In the genomic region with DNA sequence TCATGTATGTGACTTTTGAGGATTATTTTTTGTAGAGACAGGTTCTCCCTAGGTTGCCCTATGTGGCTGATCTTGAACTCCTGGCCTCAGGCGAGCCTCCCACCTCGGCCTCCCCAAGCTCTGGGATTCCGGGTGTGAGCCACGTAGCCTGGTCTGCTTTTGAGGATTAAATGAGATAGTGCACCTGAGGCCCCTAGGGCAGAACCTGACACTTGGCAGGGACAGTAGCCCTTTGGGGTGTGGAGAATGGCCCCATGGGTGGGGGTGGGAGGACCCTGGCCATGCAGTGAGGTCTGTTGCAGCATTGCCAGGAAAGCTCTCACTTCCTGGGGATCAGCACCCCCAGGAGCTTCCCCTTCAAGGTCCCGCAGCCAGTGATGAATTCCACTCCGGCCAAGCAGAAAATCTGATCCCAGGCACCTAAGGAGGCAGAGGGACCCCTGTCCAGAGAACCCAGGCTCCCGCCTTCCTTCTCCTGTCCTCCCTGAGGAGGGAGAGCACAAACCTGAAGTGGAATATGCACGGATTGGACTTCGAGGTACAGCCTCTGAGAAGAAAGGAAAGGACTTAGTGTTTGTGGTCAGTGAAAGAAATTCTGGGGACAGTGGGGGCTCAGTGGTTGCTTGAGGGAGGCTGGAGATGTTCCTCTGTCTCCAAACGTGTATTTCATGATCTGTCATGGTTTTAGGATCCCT, we compare ENCODE assay signal across 18 cellular contexts.
DNase-seq lines count a peak whose midpoint lies in the region; ATAC-seq and TF ChIP-seq lines count a peak whose summit lies in the region.
"Had no signal": no experiment of that assay in that cellular context is flagged by ENCODE, and none has a peak within 500 bp of the region (broad histone marks: within the 10 kb centered on the region; RNA-seq: fewer than 3 reads in every experiment).

No MANE protein-coding gene starts in this region.

- H3K79me2 ChIP-seq in hepatocyte (no peaks in the 10 kb centered on the region), PC-3 (ENCODE audit: low read length) (no peaks in the 10 kb centered on the region)

- ATAC-seq in activated B cell treated with CpG ODN at 0.5 μM for 24 hours (ENCODE audit: low read depth), result no peak
- no peak for ATAC-seq in sciatic nerve
- ATAC-seq in PC-3, result no peak
- ATAC-seq in GM18519 (IDR thresholded peaks at IDR 0.05; ENCODE audit: low FRiP score, unreplicated experiment), result no peak
- ATAC-seq: activated naive CD8-positive, alpha-beta T cell treated with anti-CD3 and anti-CD28 coated beads, Interleukin-2, amount 50 U/mL, for 24 hours; activated T-cell treated with anti-CD3 and anti-CD28 coated beads, Interleukin-2, amount 50 U/mL, for 4 hours; right lobe of liver had no signal

- H4K20me1 ChIP-seq in hepatocyte (ENCODE audit: insufficient read depth, poor library complexity, severe bottlenecking) (no peaks in the 10 kb centered on the region), PC-3 (ENCODE audit: low read length) (no peaks in the 10 kb centered on the region)

- no peak overlapping the region for H3K27ac Mint-ChIP-seq in activated B cell treated with CpG ODN at 0.5 μM for 24 hours
- H3K27ac Mint-ChIP-seq: activated naive CD8-positive, alpha-beta T cell treated with anti-CD3 and anti-CD28 coated beads, Interleukin-2, amount 50 U/mL, for 24 hours; CD8-positive, alpha-beta memory T cell had no signal

- H3K9me2 ChIP-seq in hepatocyte (replicated peaks; ENCODE audit: insufficient read depth), result no peaks in the 10 kb centered on the region
- H3K9me2 ChIP-seq in PC-3 (replicated peaks; ENCODE audit: low read length), result no peaks in the 10 kb centered on the region

- 62% methylated on average over 10 of the region's 10 CpGs for whole genome bisulfite sequencing in hepatocyte (ENCODE audit: low lambda C conversion rate, missing lambda C conversion rate)

- H3K4me3 Mint-ChIP-seq in activated B cell treated with CpG ODN at 0.5 μM for 24 hours, result no peak overlapping the region
- H3K4me3 Mint-ChIP-seq: activated naive CD8-positive, alpha-beta T cell treated with anti-CD3 and anti-CD28 coated beads, Interleukin-2, amount 50 U/mL, for 24 hours; activated T-cell treated with anti-CD3 and anti-CD28 coated beads, Interleukin-2, amount 50 U/mL, for 4 hours; CD8-positive, alpha-beta memory T cell had no signal

- H3K36me3 Mint-ChIP-seq in activated B cell treated with CpG ODN at 0.5 μM for 24 hours (ENCODE audit: low read depth), result no peaks in the 10 kb centered on the region
- H3K36me3 Mint-ChIP-seq: CD8-positive, alpha-beta memory T cell had no signal

- H3K4me2 ChIP-seq in hepatocyte (no peak overlapping the region), PC-3 (ENCODE audit: low read length) (no peak overlapping the region)

- no peak overlapping the region for H3K9ac ChIP-seq in PC-3 (ENCODE audit: low read length)

- BruUV-seq in PC-3 (replicated peaks; lab: Mats Ljungman, UMichigan), result no TSS peak

- peaks cover 5% of the 10 kb centered on the region for H3K4me1 ChIP-seq in hepatocyte (ENCODE audit: insufficient read depth)
- no peaks in the 10 kb centered on the region for H3K4me1 ChIP-seq in PC-3 (ENCODE audit: insufficient read depth, low read length)
- H3K4me1 ChIP-seq: right lobe of liver had no signal

- peaks cover 11% of the 10 kb centered on the region for H3K27me3 ChIP-seq in H7 (ENCODE audit: control insufficient read depth, insufficient read depth, low read length)
- peaks cover 21% of the 10 kb centered on the region for H3K27me3 ChIP-seq in hepatocyte
- H3K27me3 ChIP-seq in PC-3 (ENCODE audit: low read length), result peaks cover 64% of the 10 kb centered on the region
- H3K27me3 ChIP-seq: right lobe of liver had no signal

- H3K27ac ChIP-seq in hepatocyte (peak overlapping the region; percentile 1), PC-3 (ENCODE audit: low read length) (no peak overlapping the region)
- H3K27ac ChIP-seq: cardiac muscle cell, right lobe of liver had no signal

- POLR2A ChIA-PET in activated B cell treated with CpG ODN at 0.5 μM for 24 hours (lab: Charles Lee), result no interaction called here
- POLR2A ChIA-PET in PC-3 (lab: Charles Lee; ENCODE audit: unreplicated experiment), result no interaction called here

- CTCF ChIA-PET in activated B cell treated with CpG ODN at 0.5 μM for 24 hours (lab: Charles Lee), result no interaction called here
- CTCF ChIA-PET in PC-3 (lab: Charles Lee), result interaction anchor here (0.5 kb wide), 1 partner anchor 29 kb away, joined by 4 read pairs; no protein-coding TSS in a partner anchor

- H3K9me3 Mint-ChIP-seq in activated B cell treated with CpG ODN at 0.5 μM for 24 hours, result no peaks in the 10 kb centered on the region
- H3K9me3 Mint-ChIP-seq: activated naive CD8-positive, alpha-beta T cell treated with anti-CD3 and anti-CD28 coated beads, Interleukin-2, amount 50 U/mL, for 24 hours; activated T-cell treated with anti-CD3 and anti-CD28 coated beads, Interleukin-2, amount 50 U/mL, for 4 hours; CD8-positive, alpha-beta memory T cell had no signal

- no peaks in the 10 kb centered on the region for H3K4me1 Mint-ChIP-seq in activated B cell treated with CpG ODN at 0.5 μM for 24 hours
- H3K4me1 Mint-ChIP-seq: CD8-positive, alpha-beta memory T cell had no signal

- no peaks in the 10 kb centered on the region for H3F3A ChIP-seq in PC-3 (ENCODE audit: low read length, unreplicated experiment)

- H3K36me3 ChIP-seq in H7 (replicated peaks; ENCODE audit: control insufficient read depth, insufficient read depth, low read length) (no peaks in the 10 kb centered on the region), hepatocyte (replicated peaks; ENCODE audit: insufficient read depth, low read depth) (no peaks in the 10 kb centered on the region), PC-3 (ENCODE audit: low read depth, low read length) (no peaks in the 10 kb centered on the region)
- H3K36me3 ChIP-seq: cardiac muscle cell, right lobe of liver had no signal

- intact Hi-C loops in activated B cell treated with CpG ODN at 0.5 μM for 24 hours (cut with micrococcal nuclease), result no loop called here
- intact Hi-C loops in sciatic nerve (cut with DNase I), result no loop called here
- intact Hi-C loops in PC-3 (cut with micrococcal nuclease), result no loop called here

- H3K4me3 ChIP-seq in H7 (ENCODE audit: insufficient read depth, low read depth, low read length) (no peak overlapping the region), hepatocyte (no peak overlapping the region), PC-3 (ENCODE audit: low read length) (no peak overlapping the region)
- H3K4me3 ChIP-seq: cardiac muscle cell, right lobe of liver had no signal

- no peaks in the 10 kb centered on the region for H3K9me3 ChIP-seq in hepatocyte (ENCODE audit: low read depth)
- H3K9me3 ChIP-seq in PC-3 (ENCODE audit: low read length), result no peaks in the 10 kb centered on the region
- H3K9me3 ChIP-seq: right lobe of liver had no signal

- peaks cover 49% of the 10 kb centered on the region for H3K27me3 Mint-ChIP-seq in activated B cell treated with CpG ODN at 0.5 μM for 24 hours

- DNase-seq in H7 (peak; percentile 46), activated B cell treated with CpG ODN at 0.5 μM for 24 hours (peak; percentile 4), hepatocyte (ENCODE audit: low spot score) (no peak), sciatic nerve (ENCODE audit: low spot score) (peak; percentile 39), PC-3 (no peak), HuH-7.5 (ENCODE audit: low spot score) (no peak), UCSD-AML1 (lab: John Stamatoyannopoulos, UW; ENCODE audit: unreplicated experiment) (no peak)
- DNase-seq: activated CD4-positive, alpha-beta T cell treated with anti-CD3 and anti-CD28 coated beads for 48 hours; activated naive CD8-positive, alpha-beta T cell treated with anti-CD3 and anti-CD28 coated beads, Interleukin-2, amount 50 U/mL, for 24 hours; activated T-cell treated with anti-CD3 and anti-CD28 coated beads, Interleukin-2, amount 50 U/mL, for 4 hours; IMR-90; NCI-H2029; NCI-H526; nucleus accumbens had no signal

- no peak for TF ChIP-seq CTCF in activated B cell treated with CpG ODN at 0.5 μM for 24 hours (IDR thresholded peaks at IDR 0.05)
- no peak for TF ChIP-seq CTCF in hepatocyte (IDR thresholded peaks at IDR 0.05; ENCODE audit: poor library complexity)
- TF ChIP-seq CTCF in PC-3 (conservative IDR thresholded peaks at IDR 0.05; ENCODE audit: low read depth, low read length), result no peak

- no peak overlapping the region for H2AFZ ChIP-seq in hepatocyte
- no peak overlapping the region for H2AFZ ChIP-seq in PC-3 (ENCODE audit: low read length)

Comparison
In these comparisons a context has a peak if more than half of its experiments do, and no peak if none do; other contexts are left out.
1. DNase-seq: peak in H7 (single experiment), activated B cell treated with CpG ODN at 0.5 μM for 24 hours (single experiment) and sciatic nerve (single experiment); none in hepatocyte (single experiment), PC-3 (single experiment), HuH-7.5 (single experiment) and UCSD-AML1 (single experiment).